In genomic region chr17:21372256-21372954, GRCh38 we compare ENCODE assay signal across 33 cellular contexts. TPM values are rescaled to one million over a fixed set of nuclear protein-coding genes. Genes with fewer than 3 reads are reported as not detected.
"Had no signal": no experiment of that assay in that cellular context is flagged by ENCODE, and none has a peak within 500 bp of the region (broad histone marks: within the 10 kb centered on the region; RNA-seq: fewer than 3 reads in every experiment).

No MANE protein-coding gene starts in this region.

- DNase-seq: activated CD4-positive, alpha-beta memory T cell treated with anti-CD3 and anti-CD28 coated beads, Interleukin-2, amount 10 ng/mL, durations not matched to agents 7 days and 5 days; activated CD4-positive, alpha-beta T cell treated with anti-CD3 and anti-CD28 coated beads for 1 hour; activated CD4-positive, alpha-beta T cell treated with anti-CD3 and anti-CD28 coated beads for 48 hours; activated CD4-positive, CD25-positive, alpha-beta regulatory T cell; activated CD8-positive, alpha-beta memory T cell treated with anti-CD3 and anti-CD28 coated beads for 24 hours; activated CD8-positive, alpha-beta memory T cell treated with anti-CD3 and anti-CD28 coated beads, Interleukin-2, amount 10 ng/mL, durations not matched to agents 7 days and 5 days; activated CD8-positive, alpha-beta memory T cell treated with anti-CD3 and anti-CD28 coated beads, Interleukin-2, amount 50 U/mL, for 48 hours; activated gamma-delta T cell; activated naive CD4-positive, alpha-beta T cell treated with Interleukin-2 at 50 U/mL for 16 hours; activated naive CD8-positive, alpha-beta T cell treated with anti-CD3 and anti-CD28 coated beads, Interleukin-2, amount 10 ng/mL, durations not matched to agents 7 days and 5 days; activated T-cell treated with anti-CD3 and anti-CD28 coated beads, Interleukin-2, amount 50 U/mL, for 1 hour; activated T-cell treated with anti-CD3 and anti-CD28 coated beads, Interleukin-2, amount 50 U/mL, for 72 hours; amygdala; NCI-H1092; NCI-H146; NCI-H187; NCI-H2081; NCI-H2171 treated with DMSO at 0.1 percent for 48 hours; NCI-H2227 treated with DMSO at 0.1 percent for 48 hours; NCI-H446; NCI-H526 treated with DMSO at 0.1 percent for 48 hours; NCI-H774; T1000; WERI-Rb-1 had no signal

- H3K27me3 ChIP-seq: ascending aorta had no signal

- H3K27ac Mint-ChIP-seq: activated CD4-positive, alpha-beta memory T cell treated with anti-CD3 and anti-CD28 coated beads, Interleukin-2, amount 10 ng/mL, durations not matched to agents 7 days and 5 days; activated CD8-positive, alpha-beta memory T cell treated with anti-CD3 and anti-CD28 coated beads, Interleukin-2, amount 10 ng/mL, durations not matched to agents 7 days and 5 days; activated naive CD4-positive, alpha-beta T cell treated with anti-CD3 and anti-CD28 coated beads, Interleukin-2, amount 50 U/mL, for 24 hours; activated naive CD8-positive, alpha-beta T cell treated with anti-CD3 and anti-CD28 coated beads, Interleukin-2, amount 10 ng/mL, durations not matched to agents 7 days and 5 days; activated T-cell treated with anti-CD3 and anti-CD28 coated beads, Interleukin-2, amount 50 U/mL, for 72 hours; activated T-helper 17 cell treated with anti-CD3 and anti-CD28 coated beads, Interleukin-2, amount 50 U/mL, for 72 hours had no signal

- H3K4me3 Mint-ChIP-seq: activated CD4-positive, alpha-beta memory T cell treated with anti-CD3 and anti-CD28 coated beads, Interleukin-2, amount 10 ng/mL, durations not matched to agents 7 days and 5 days; activated CD8-positive, alpha-beta memory T cell treated with anti-CD3 and anti-CD28 coated beads, Interleukin-2, amount 10 ng/mL, durations not matched to agents 7 days and 5 days; activated naive CD4-positive, alpha-beta T cell treated with anti-CD3 and anti-CD28 coated beads, Interleukin-2, amount 50 U/mL, for 24 hours; activated naive CD8-positive, alpha-beta T cell treated with anti-CD3 and anti-CD28 coated beads, Interleukin-2, amount 10 ng/mL, durations not matched to agents 7 days and 5 days; activated T-cell treated with anti-CD3 and anti-CD28 coated beads, Interleukin-2, amount 50 U/mL, for 72 hours; activated T-helper 17 cell treated with anti-CD3 and anti-CD28 coated beads, Interleukin-2, amount 50 U/mL, for 72 hours had no signal

- H3K9me3 ChIP-seq: ascending aorta, SJCRH30 had no signal

- H3K36me3 ChIP-seq: ascending aorta, SJCRH30, WERI-Rb-1 had no signal

- H3K36me3 Mint-ChIP-seq: activated CD8-positive, alpha-beta memory T cell treated with anti-CD3 and anti-CD28 coated beads, Interleukin-2, amount 10 ng/mL, durations not matched to agents 7 days and 5 days; activated naive CD4-positive, alpha-beta T cell treated with anti-CD3 and anti-CD28 coated beads, Interleukin-2, amount 50 U/mL, for 24 hours; activated naive CD8-positive, alpha-beta T cell treated with anti-CD3 and anti-CD28 coated beads, Interleukin-2, amount 10 ng/mL, durations not matched to agents 7 days and 5 days had no signal

- H3K9me3 Mint-ChIP-seq: activated CD4-positive, alpha-beta memory T cell treated with anti-CD3 and anti-CD28 coated beads, Interleukin-2, amount 10 ng/mL, durations not matched to agents 7 days and 5 days; activated naive CD4-positive, alpha-beta T cell treated with anti-CD3 and anti-CD28 coated beads, Interleukin-2, amount 50 U/mL, for 24 hours; activated naive CD8-positive, alpha-beta T cell treated with anti-CD3 and anti-CD28 coated beads, Interleukin-2, amount 10 ng/mL, durations not matched to agents 7 days and 5 days; activated T-cell treated with anti-CD3 and anti-CD28 coated beads, Interleukin-2, amount 50 U/mL, for 72 hours; activated T-helper 17 cell treated with anti-CD3 and anti-CD28 coated beads, Interleukin-2, amount 50 U/mL, for 72 hours had no signal

- ATAC-seq: activated CD8-positive, alpha-beta memory T cell treated with anti-CD3 and anti-CD28 coated beads, Interleukin-2, amount 10 ng/mL, durations not matched to agents 7 days and 5 days; activated T-cell treated with anti-CD3 and anti-CD28 coated beads, Interleukin-2, amount 50 U/mL, for 72 hours; activated T-helper 17 cell treated with anti-CD3 and anti-CD28 coated beads, Interleukin-2, amount 50 U/mL, for 72 hours; Panc1 had no signal

- H3K4me1 Mint-ChIP-seq: activated CD8-positive, alpha-beta memory T cell treated with anti-CD3 and anti-CD28 coated beads, Interleukin-2, amount 10 ng/mL, durations not matched to agents 7 days and 5 days; activated naive CD8-positive, alpha-beta T cell treated with anti-CD3 and anti-CD28 coated beads, Interleukin-2, amount 10 ng/mL, durations not matched to agents 7 days and 5 days; activated T-helper 17 cell treated with anti-CD3 and anti-CD28 coated beads, Interleukin-2, amount 50 U/mL, for 72 hours had no signal

- H3K27ac ChIP-seq: ascending aorta, SJCRH30, SK-N-MC, WERI-Rb-1 had no signal

- H3K4me3 ChIP-seq: ascending aorta, SJCRH30, SK-N-MC had no signal

RNA-seq across cellular contexts. Expression of gene KCNJ12, which starts 3.8 kb away (rescaled TPM):
- total RNA-seq: activated CD4-positive, alpha-beta memory T cell treated with anti-CD3 and anti-CD28 coated beads, Interleukin-2, amount 10 ng/mL, durations not matched to agents 7 days and 5 days; activated CD8-positive, alpha-beta memory T cell treated with anti-CD3 and anti-CD28 coated beads, Interleukin-2, amount 10 ng/mL, durations not matched to agents 7 days and 5 days; activated naive CD8-positive, alpha-beta T cell treated with anti-CD3 and anti-CD28 coated beads, Interleukin-2, amount 10 ng/mL, durations not matched to agents 7 days and 5 days; activated T-cell treated with anti-CD3 and anti-CD28 coated beads, Interleukin-2, amount 50 U/mL, for 72 hours; RPMI7951; T-helper 1 cell treated with Interleukin-12 subunit alpha and Interleukin-12 subunit beta and Interleukin-4 antibody, amounts not matched to agents 30 ng/mL and 1 ng/mL, for 36 hours; T-helper 2 cell treated with Interferon-gamma antibody and Interleukin-4, amounts not matched to agents 100 ng/mL and 5 ng/mL, for 36 hours had no signal
